Comparison of ENCODE assay signal across 30 cellular contexts in the genomic region with DNA sequence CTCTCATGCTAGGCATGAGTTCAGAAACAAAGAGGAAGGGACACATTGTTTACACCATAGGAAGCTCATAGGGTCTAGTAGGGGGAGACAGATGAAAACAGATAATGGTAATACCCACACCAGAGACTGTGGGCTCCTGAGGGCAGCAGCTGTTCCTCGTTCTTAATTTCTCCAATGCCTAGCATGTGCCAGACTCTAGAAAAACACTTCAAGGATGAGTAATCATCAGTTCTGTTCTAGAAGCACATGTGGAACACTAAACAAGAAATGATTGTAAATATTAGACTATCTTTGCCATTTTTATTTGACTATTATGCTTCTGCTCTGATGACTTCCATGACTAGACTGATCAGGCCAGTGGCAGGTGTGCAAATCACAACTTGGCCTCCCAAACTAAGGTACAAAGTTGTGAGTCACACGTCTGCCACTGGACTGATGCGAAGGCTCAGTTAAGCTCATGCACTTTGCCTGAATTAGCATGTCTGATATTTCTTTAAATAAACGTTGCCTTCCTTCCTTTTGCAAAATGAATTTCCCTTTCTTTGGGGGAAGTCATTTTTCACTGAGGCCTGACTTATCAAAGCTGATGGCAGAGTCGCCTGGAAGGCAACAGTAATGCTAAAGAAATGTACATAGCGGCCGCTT.
DNase-seq lines count a peak whose midpoint lies in the region; ATAC-seq and TF ChIP-seq lines count a peak whose summit lies in the region.
"Had no signal": no experiment of that assay in that cellular context is flagged by ENCODE, and none has a peak within 500 bp of the region (broad histone marks: within the 10 kb centered on the region; RNA-seq: fewer than 3 reads in every experiment).

No MANE protein-coding gene starts in this region.

- H3K27ac ChIP-seq in thoracic aorta (peak overlapping the region; percentile 39 to 59), left lung (no peak overlapping the region)
- H3K27ac ChIP-seq: HL-60, lower lobe of right lung, PC-9, testis, VCaP had no signal

- H3K4me3 ChIP-seq in thoracic aorta: no peak overlapping the region
- H3K4me3 ChIP-seq in left lung: no peak overlapping the region
- H3K4me3 ChIP-seq in mucosa of descending colon: no peak overlapping the region
- H3K4me3 ChIP-seq: GM23338, lower lobe of right lung, PC-9, sigmoid colon, testis had no signal

- H3K9me3 ChIP-seq in thoracic aorta: no peaks in the 10 kb centered on the region
- no peaks in the 10 kb centered on the region for H3K9me3 ChIP-seq in left lung
- H3K9me3 ChIP-seq in mucosa of descending colon: no peaks in the 10 kb centered on the region
- H3K9me3 ChIP-seq: lower lobe of right lung, sigmoid colon, testis had no signal

- H3K27me3 ChIP-seq in thoracic aorta (replicated peaks; ENCODE audit: insufficient read depth) (no peaks in the 10 kb centered on the region), left lung (no peaks in the 10 kb centered on the region)
- H3K27me3 ChIP-seq: sigmoid colon, testis had no signal

- DNase-seq in NCI-H146 treated with DMSO at 0.1 percent for 48 hours (lab: John Stamatoyannopoulos, UW; ENCODE audit: unreplicated experiment) (peak; percentile 6), NCI-H146 (lab: John Stamatoyannopoulos, UW) (no peak), UCSD-AML1 (lab: John Stamatoyannopoulos, UW; ENCODE audit: unreplicated experiment) (peak; percentile 10), lung microvascular endothelial cell (ENCODE audit: low read depth in 2 of 2) (peak; percentile 9 to 84), thoracic aorta (ENCODE audit: low spot score) (no peak), left lung (no peak), mucosa of descending colon (no peak)
- DNase-seq: 8988T; activated CD4-positive, alpha-beta T cell treated with anti-CD3 and anti-CD28 coated beads for 48 hours; activated CD8-positive, alpha-beta memory T cell treated with anti-CD3 and anti-CD28 coated beads for 24 hours; activated gamma-delta T cell treated with Interleukin-2 at 50 U/mL for 16 hours; activated T-cell treated with anti-CD3 and anti-CD28 coated beads, Interleukin-2, amount 50 U/mL, for 1 hour; CD4-positive, alpha-beta memory T cell; central memory CD4-positive, alpha-beta T cell; HFFc6; islet precursor cell; Karpas-422; lower lobe of right lung; NCI-H187 treated with DMSO at 0.1 percent for 48 hours; NCI-H226; NCI-H82; PC-9; sigmoid colon; stimulated activated naive CD4-positive, alpha-beta T cell treated with Interleukin-2 at 50 U/mL for 16 hours; testis had no signal

- intact Hi-C loops in left lung (cut with DNase I): no loop called here
- intact Hi-C loops in mucosa of descending colon (cut with DNase I, micrococcal nuclease): no loop called here

- no peak for TF ChIP-seq CTCF in thoracic aorta (IDR thresholded peaks at IDR 0.05)
- no peak for TF ChIP-seq CTCF in left lung (IDR thresholded peaks at IDR 0.05)
- no peak for TF ChIP-seq CTCF in mucosa of descending colon (IDR thresholded peaks at IDR 0.05)

- H3K36me3 ChIP-seq in thoracic aorta: no peaks in the 10 kb centered on the region
- H3K36me3 ChIP-seq in left lung: no peaks in the 10 kb centered on the region
- no peaks in the 10 kb centered on the region for H3K36me3 ChIP-seq in mucosa of descending colon (ENCODE audit: low read depth)
- H3K36me3 ChIP-seq: lower lobe of right lung had no signal

- H3K4me1 ChIP-seq in thoracic aorta (ENCODE audit: control insufficient read depth in 1 of 2, low read depth in 2 of 2) (peaks cover 17 to 54% of the 10 kb centered on the region in 2 donors), left lung (peaks cover 0 to 10% of the 10 kb centered on the region in 2 donors), mucosa of descending colon (ENCODE audit: low read depth) (no peaks in the 10 kb centered on the region)
- H3K4me1 ChIP-seq: testis had no signal

- no peak for ATAC-seq in thoracic aorta (ENCODE audit: insufficient number of reproducible peaks, low FRiP score, low read depth)
- ATAC-seq in left lung: no peak
- ATAC-seq in mucosa of descending colon: no peak
- ATAC-seq in HG03457 (IDR thresholded peaks at IDR 0.05; ENCODE audit: unreplicated experiment): no peak
- ATAC-seq: GM23338, lower lobe of right lung, Right ventricle myocardium inferior had no signal

Comparison
In these comparisons a context has a peak if more than half of its experiments do, and no peak if none do; other contexts are left out.
1. DNase-seq: peak in NCI-H146 treated with DMSO at 0.1 percent for 48 hours (single experiment), UCSD-AML1 (single experiment) and lung microvascular endothelial cell (2 of 2); none in NCI-H146 (single experiment), thoracic aorta (single experiment), left lung (0 of 2) and mucosa of descending colon (0 of 3).
2. H3K27ac ChIP-seq: peak in thoracic aorta (2 of 2); none in left lung (0 of 2).